In genomic region chr17:81440511-81441244, GRCh38 we compare ENCODE assay signal across 9 cellular contexts. TPM values are rescaled to one million over a fixed set of nuclear protein-coding genes. Genes with fewer than 3 reads are reported as not detected.
DNase-seq lines count a peak whose midpoint lies in the region; ATAC-seq and TF ChIP-seq lines count a peak whose summit lies in the region.
"Had no signal": no experiment of that assay in that cellular context is flagged by ENCODE, and none has a peak within 500 bp of the region (broad histone marks: within the 10 kb centered on the region; RNA-seq: fewer than 3 reads in every experiment).

No MANE protein-coding gene starts in this region.

- WGBS in H9 (ENCODE audit: extremely low coverage, insufficient read length, low lambda C conversion rate): no CpG with 5 or more reads among the region's 24 CpGs

- peaks cover 4 to 9% of the 10 kb centered on the region in 2 experiments; a peak in 3 of 4 replicates for H3K4me1 Mint-ChIP-seq in H9

- no peak overlapping the region for H4K5ac ChIP-seq in H9 (ENCODE audit: insufficient read length, low read depth, low read length)

- H2BK12ac ChIP-seq in H9 (ENCODE audit: insufficient read length, low read depth, low read length): no peak overlapping the region

- no peak overlapping the region for H3K9ac ChIP-seq in DND-41 (ENCODE audit: low read depth, low read length)
- H3K9ac ChIP-seq in H9 (ENCODE audit: extremely low read depth, insufficient read length, low read length): no peak overlapping the region

- no peaks in the 10 kb centered on the region for H3K9me3 Mint-ChIP-seq in H9
- H3K9me3 Mint-ChIP-seq: activated T-cell treated with anti-CD3 and anti-CD28 coated beads, Interleukin-2, amount 50 U/mL, for 72 hours had no signal

- H3K4me1 ChIP-seq in DND-41 (ENCODE audit: insufficient read depth, low read length): no peaks in the 10 kb centered on the region
- no peaks in the 10 kb centered on the region for H3K4me1 ChIP-seq in H9 (ENCODE audit: insufficient read depth, low read length)

- H3K18ac ChIP-seq in H9 (ENCODE audit: insufficient read length, low read depth, low read length): no peak overlapping the region

- H3K27ac Mint-ChIP-seq in H9: no peak overlapping the region
- H3K27ac Mint-ChIP-seq: activated T-cell treated with anti-CD3 and anti-CD28 coated beads, Interleukin-2, amount 50 U/mL, for 72 hours had no signal

- H3K23ac ChIP-seq in H9 (ENCODE audit: insufficient read length, low read depth, low read length): no peak overlapping the region

- ATAC-seq in DND-41 (ENCODE audit: insufficient read depth, low read depth): peak; percentile 71
- no peak for ATAC-seq in HG03565 (IDR thresholded peaks at IDR 0.05; ENCODE audit: unreplicated experiment)
- no peak for ATAC-seq in HG03135 (IDR thresholded peaks at IDR 0.05; ENCODE audit: unreplicated experiment)
- ATAC-seq: activated T-cell treated with anti-CD3 and anti-CD28 coated beads, Interleukin-2, amount 50 U/mL, for 72 hours had no signal

- no peak overlapping the region for H2BK120ac ChIP-seq in H9 (ENCODE audit: low read depth, low read length, poor library complexity, severe bottlenecking)

- no peaks in the 10 kb centered on the region for H3K27me3 ChIP-seq in DND-41 (ENCODE audit: insufficient read depth, low read length, poor library complexity)
- no peaks in the 10 kb centered on the region for H3K27me3 ChIP-seq in H9 (ENCODE audit: insufficient read depth, low read length)

- H2AFZ ChIP-seq in DND-41 (ENCODE audit: low read depth, low read length): no peak overlapping the region
- H2AFZ ChIP-seq in H9 (ENCODE audit: low read length): no peak overlapping the region

- no peak overlapping the region for H3K4me3 ChIP-seq in DND-41 (ENCODE audit: low read depth in 1 of 2, low read length in 2 of 2)

- H3K4me3 Mint-ChIP-seq in H9: peak overlapping the region in 1 of 2 experiments; percentile 60; a peak in 2 of 5 replicates
- H3K4me3 Mint-ChIP-seq: activated T-cell treated with anti-CD3 and anti-CD28 coated beads, Interleukin-2, amount 50 U/mL, for 72 hours had no signal

- no peaks in the 10 kb centered on the region; the same call in 1 of the 2 replicates for H4K20me1 ChIP-seq in DND-41 (ENCODE audit: insufficient read depth, low read length)
- no peaks in the 10 kb centered on the region for H4K20me1 ChIP-seq in H9 (ENCODE audit: control insufficient read depth, insufficient read depth, insufficient read length)

- H3K27me3 Mint-ChIP-seq in H9 (ENCODE audit: low read depth): no peaks in the 10 kb centered on the region

- TF ChIP-seq CTCF in DND-41 (IDR thresholded peaks at IDR 0.05; ENCODE audit: borderline replicate concordance, extremely low read depth, low read length, poor library complexity, severe bottlenecking) (peak; percentile 69), H9 (conservative IDR thresholded peaks at IDR 0.05) (peak; percentile 86)

- H2AK5ac ChIP-seq in H9 (ENCODE audit: insufficient read length, low read length): no peak overlapping the region

- H3K14ac ChIP-seq in H9 (ENCODE audit: insufficient read depth, low read length): no peak overlapping the region

- no peaks in the 10 kb centered on the region for H3K36me3 ChIP-seq in DND-41 (ENCODE audit: insufficient read depth, low read length)

- H3K23me2 ChIP-seq in H9 (ENCODE audit: insufficient read length, low read depth, low read length, poor library complexity, severe bottlenecking): no peaks in the 10 kb centered on the region

- H2BK5ac ChIP-seq in H9 (ENCODE audit: insufficient read length, low read length): no peak overlapping the region

- no peaks in the 10 kb centered on the region for H3K36me3 Mint-ChIP-seq in H9 (ENCODE audit: insufficient read depth in 1 of 3, low read depth in 3 of 3)

- H3K4me2 ChIP-seq in DND-41 (ENCODE audit: insufficient read depth, low read length) (no peak overlapping the region), H9 (ENCODE audit: insufficient read depth, insufficient read length, low read length) (no peak overlapping the region)

- no peaks in the 10 kb centered on the region for H3K79me1 ChIP-seq in H9 (ENCODE audit: insufficient read depth, low read depth, low read length, poor library complexity, severe bottlenecking)

- H3K27ac ChIP-seq in DND-41 (ENCODE audit: low read length) (no peak overlapping the region), H9 (ENCODE audit: insufficient read length, low read depth, low read length) (no peak overlapping the region)

- H3T11ph ChIP-seq in H9 (ENCODE audit: low read length): no peak overlapping the region

- H3K79me2 ChIP-seq in DND-41 (ENCODE audit: insufficient read depth, low read length): no peaks in the 10 kb centered on the region
- no peaks in the 10 kb centered on the region for H3K79me2 ChIP-seq in H9 (ENCODE audit: insufficient read depth, low read length)

- no peak overlapping the region for H2BK20ac ChIP-seq in H9 (ENCODE audit: low read depth, low read length, poor library complexity, severe bottlenecking)

- no peak overlapping the region for H3K4ac ChIP-seq in H9 (ENCODE audit: low read depth, low read length)

- no peak overlapping the region for H3K56ac ChIP-seq in H9 (ENCODE audit: insufficient read length, low read depth, low read length)

- no peak overlapping the region for H2BK15ac ChIP-seq in H9 (ENCODE audit: low read depth, low read length)

- no peak overlapping the region for H4K8ac ChIP-seq in H9 (replicated peaks; ENCODE audit: insufficient read length, low read depth, low read length)

- H4K91ac ChIP-seq in H9 (ENCODE audit: insufficient read length, low read depth, low read length): no peak overlapping the region

- H3K9me3 ChIP-seq in DND-41 (ENCODE audit: insufficient read depth, low read length, severe bottlenecking): no peaks in the 10 kb centered on the region
- H3K9me3 ChIP-seq in H9 (ENCODE audit: control insufficient read depth, low read depth, low read length): no peaks in the 10 kb centered on the region

- DNase-seq in DND-41 (peak; percentile 67), H9 (peak; percentile 93), SHP77 (lab: John Stamatoyannopoulos, UW) (peak; percentile 65 to 74), iPS-NIHi11 (ENCODE audit: low spot score) (peak; percentile 95)
- no peak for DNase-seq in stimulated activated CD4-positive, alpha-beta T cell treated with anti-CD3 and anti-CD28 coated beads, Interleukin-1b, Interleukin-23, amount 100 ng/mL, for 48 hours
- DNase-seq in activated CD4-positive, alpha-beta T cell treated with anti-CD3 and anti-CD28 coated beads, Interleukin-2, amount 50 U/mL, for 4 hours: no peak

RNA-seq across cellular contexts. Expression of gene BAHCC1, which starts 45.4 kb away (rescaled TPM):
- total RNA-seq in H9 (2021): 1.7 and 3.1 TPM in 2 replicates

Comparison
In these comparisons a context has a peak if more than half of its experiments do, and no peak if none do; other contexts are left out.
1. DNase-seq: peak in DND-41 (single experiment), H9 (single experiment), SHP77 (2 of 2) and iPS-NIHi11 (single experiment); none in stimulated activated CD4-positive, alpha-beta T cell treated with anti-CD3 and anti-CD28 coated beads, Interleukin-1b, Interleukin-23, amount 100 ng/mL, for 48 hours (single experiment) and activated CD4-positive, alpha-beta T cell treated with anti-CD3 and anti-CD28 coated beads, Interleukin-2, amount 50 U/mL, for 4 hours (0 of 2).